ENCODE assay signal across 13 cellular contexts in the genomic region with DNA sequence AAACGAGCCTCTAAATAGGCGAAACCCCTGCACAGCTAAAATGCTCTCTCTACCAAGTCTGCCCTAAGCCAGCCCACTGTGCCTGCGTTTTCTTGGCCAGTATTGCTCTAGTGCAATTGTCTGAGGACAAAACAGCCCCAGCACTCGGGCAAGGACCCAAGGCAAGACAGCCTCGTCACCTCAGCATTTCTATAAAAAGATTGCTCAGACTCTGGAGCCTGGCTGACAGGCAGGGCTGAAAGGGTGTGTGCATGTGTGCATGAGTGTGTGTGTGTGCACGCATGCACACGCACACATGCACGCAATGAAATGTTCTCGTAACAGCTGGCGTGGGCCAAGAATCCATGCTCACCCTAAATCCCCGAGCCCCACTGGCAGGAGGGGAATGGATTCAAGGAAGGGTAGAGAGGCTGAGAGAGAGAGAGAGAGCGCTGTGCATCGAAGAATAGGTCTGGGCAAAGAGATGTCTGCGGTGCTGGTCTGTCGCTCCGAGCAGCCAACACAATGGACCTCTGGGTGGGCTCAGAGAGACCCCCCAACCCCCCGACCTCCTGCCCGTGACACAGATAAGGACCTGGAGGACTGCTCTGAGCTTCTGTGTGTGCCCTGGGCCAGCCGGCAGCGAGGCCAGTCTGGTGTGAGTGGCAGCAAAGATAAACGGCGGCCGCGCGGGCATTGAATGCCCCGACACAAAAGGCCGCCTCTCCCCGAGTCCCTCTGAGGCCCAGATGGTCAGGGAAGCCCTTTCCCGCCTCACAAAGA.
DNase-seq lines count a peak whose midpoint lies in the region; ATAC-seq and TF ChIP-seq lines count a peak whose summit lies in the region.
"Had no signal": no experiment of that assay in that cellular context is flagged by ENCODE, and none has a peak within 500 bp of the region (broad histone marks: within the 10 kb centered on the region; RNA-seq: fewer than 3 reads in every experiment).

No MANE protein-coding gene starts in this region.

- H3K27me3 ChIP-seq in transverse colon = no peaks in the 10 kb centered on the region

- TF ChIP-seq EP300 in transverse colon (IDR thresholded peaks at IDR 0.05; ENCODE audit: low read depth) = no peak

- peak overlapping the region in 3 of 4 donors; percentile 18 to 35 (median 20) for H3K27ac ChIP-seq in transverse colon
- H3K27ac ChIP-seq: neutrophil had no signal

- H3K9me3 Mint-ChIP-seq in neural crest cell = peaks cover 2% of the 10 kb centered on the region
- no peaks in the 10 kb centered on the region for H3K9me3 Mint-ChIP-seq in activated naive CD4-positive, alpha-beta T cell treated with anti-CD3 and anti-CD28 coated beads, Interleukin-2, amount 10 ng/mL, durations not matched to agents 7 days and 5 days
- H3K9me3 Mint-ChIP-seq: activated naive CD4-positive, alpha-beta T cell treated with anti-CD3 and anti-CD28 coated beads for 36 hours had no signal

- H3K27me3 Mint-ChIP-seq in neural crest cell (ENCODE audit: low read depth) = no peaks in the 10 kb centered on the region
- no peaks in the 10 kb centered on the region for H3K27me3 Mint-ChIP-seq in activated naive CD4-positive, alpha-beta T cell treated with anti-CD3 and anti-CD28 coated beads, Interleukin-2, amount 10 ng/mL, durations not matched to agents 7 days and 5 days

- TF ChIP-seq CTCF in neural crest cell (conservative IDR thresholded peaks at IDR 0.05) (no peak), transverse colon (IDR thresholded peaks at IDR 0.05) (no peak)

- intact Hi-C loops in transverse colon (cut with DNase I; ENCODE audit: low total_unique reads) = no loop called here

- no peaks in the 10 kb centered on the region for H3K9me3 ChIP-seq in transverse colon
- H3K9me3 ChIP-seq: neutrophil had no signal

- in situ Hi-C loops in transverse colon (cut with MboI; ENCODE audit: low pct_ligation_motif_present in 1 of 4, low pct_unique_long_range_greater_than_20kb in 1 of 4, low sequenced_read_pairs in 3 of 4) = no loop called here

- CTCF ChIA-PET in activated naive CD4-positive, alpha-beta T cell treated with anti-CD3 and anti-CD28 coated beads, Interleukin-2, amount 10 ng/mL, durations not matched to agents 7 days and 5 days (lab: Charles Lee) = no interaction called here

- 49% methylated on average over 22 of the region's 29 CpGs; no CpG with 5 or more reads in 1 of the 2 donors for WGBS in transverse colon (ENCODE audit: low coverage in 1 of 2), 2 donors

- peak overlapping the region; percentile 96 for H3K27ac Mint-ChIP-seq in neural crest cell (ENCODE audit: unreplicated experiment)
- no peak overlapping the region for H3K27ac Mint-ChIP-seq in activated naive CD4-positive, alpha-beta T cell treated with anti-CD3 and anti-CD28 coated beads, Interleukin-2, amount 10 ng/mL, durations not matched to agents 7 days and 5 days
- H3K27ac Mint-ChIP-seq: activated naive CD4-positive, alpha-beta T cell treated with anti-CD3 and anti-CD28 coated beads for 36 hours had no signal

- H3K4me1 ChIP-seq in transverse colon = peaks cover 0 to 7% (median 0%) of the 10 kb centered on the region in 4 donors

- no peak for TF ChIP-seq POLR2A in transverse colon (IDR thresholded peaks at IDR 0.05)

- H3K4me3 Mint-ChIP-seq in neural crest cell = peak overlapping the region; percentile 56
- H3K4me3 Mint-ChIP-seq in activated naive CD4-positive, alpha-beta T cell treated with anti-CD3 and anti-CD28 coated beads, Interleukin-2, amount 10 ng/mL, durations not matched to agents 7 days and 5 days = no peak overlapping the region
- H3K4me3 Mint-ChIP-seq: activated naive CD4-positive, alpha-beta T cell treated with anti-CD3 and anti-CD28 coated beads for 36 hours had no signal

- peak; percentile 24 for ATAC-seq in esophagus mucosa
- ATAC-seq: K562 had no signal

- H3K36me3 ChIP-seq in transverse colon = no peaks in the 10 kb centered on the region
- H3K36me3 ChIP-seq: neutrophil had no signal

- peak; percentile 70 for DNase-seq in NCI-H748 (lab: John Stamatoyannopoulos, UW; ENCODE audit: unreplicated experiment)
- no peak for DNase-seq in NCI-H748 treated with DMSO at 0.1 percent for 48 hours (lab: John Stamatoyannopoulos, UW)
- DNase-seq in neural crest cell (ENCODE audit: low read depth, low spot score) = peak; percentile 31
- no peak for DNase-seq in transverse colon
- no peak for DNase-seq in activated naive CD4-positive, alpha-beta T cell treated with anti-CD3 and anti-CD28 coated beads, Interleukin-2, amount 10 ng/mL, durations not matched to agents 7 days and 5 days
- no peak for DNase-seq in HCEC 1CT
- DNase-seq in NCI-H2107 treated with DMSO at 0.1 percent for 48 hours (lab: John Stamatoyannopoulos, UW; ENCODE audit: unreplicated experiment) = no peak
- DNase-seq: ACHN; activated CD4-positive, alpha-beta T cell treated with anti-CD3 and anti-CD28 coated beads, Interleukin-2, amount 50 U/mL, for 4 hours; activated naive CD4-positive, alpha-beta T cell treated with anti-CD3 and anti-CD28 coated beads for 36 hours had no signal

- no peak overlapping the region for H3K4me3 ChIP-seq in transverse colon
- H3K4me3 ChIP-seq: K562 had no signal

- no peaks in the 10 kb centered on the region for H3K36me3 Mint-ChIP-seq in neural crest cell (ENCODE audit: low read depth)
- no peaks in the 10 kb centered on the region for H3K36me3 Mint-ChIP-seq in activated naive CD4-positive, alpha-beta T cell treated with anti-CD3 and anti-CD28 coated beads, Interleukin-2, amount 10 ng/mL, durations not matched to agents 7 days and 5 days

- H3K4me1 Mint-ChIP-seq in neural crest cell = peaks cover 51% of the 10 kb centered on the region
- H3K4me1 Mint-ChIP-seq in activated naive CD4-positive, alpha-beta T cell treated with anti-CD3 and anti-CD28 coated beads, Interleukin-2, amount 10 ng/mL, durations not matched to agents 7 days and 5 days = no peaks in the 10 kb centered on the region

Comparison
In these comparisons a context has a peak if more than half of its experiments do, and no peak if none do; other contexts are left out.
1. DNase-seq: peak in NCI-H748 (single experiment) and neural crest cell (single experiment); none in NCI-H748 treated with DMSO at 0.1 percent for 48 hours (single experiment), transverse colon (single experiment), activated naive CD4-positive, alpha-beta T cell treated with anti-CD3 and anti-CD28 coated beads, Interleukin-2, amount 10 ng/mL, durations not matched to agents 7 days and 5 days (single experiment), HCEC 1CT (single experiment) and NCI-H2107 treated with DMSO at 0.1 percent for 48 hours (single experiment).